8 cellular contexts compared by ENCODE assay signal in the genomic region with DNA sequence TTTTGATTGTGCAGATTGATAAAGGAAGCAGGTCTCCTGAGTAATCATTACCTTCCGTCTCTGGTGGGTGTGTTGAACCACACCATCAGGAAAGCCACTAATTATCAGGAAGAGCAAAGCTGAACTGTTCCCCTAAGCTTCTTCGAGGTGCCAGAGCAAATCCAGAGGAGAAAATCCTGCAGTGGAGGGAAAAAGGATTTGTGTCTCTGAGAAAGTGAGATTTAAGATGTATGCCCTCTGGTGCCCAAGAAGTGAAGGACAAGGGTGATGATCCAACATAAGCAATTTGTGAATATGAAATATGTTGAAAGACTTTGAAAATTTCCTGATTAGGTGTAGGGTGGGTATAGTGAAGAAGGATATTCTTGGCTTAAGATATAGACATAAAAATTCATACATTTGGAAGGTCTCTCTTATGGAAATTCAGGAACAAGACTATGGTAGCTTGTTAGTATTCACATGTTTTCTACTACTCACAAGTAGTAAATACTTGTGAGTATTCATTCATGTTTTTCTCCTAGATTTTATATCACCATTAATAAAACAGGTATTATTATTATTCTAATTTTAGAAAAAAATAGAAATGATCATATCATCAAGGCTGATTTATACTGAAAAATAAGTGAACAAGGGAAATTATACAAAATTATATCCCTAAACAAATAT. TPM values are rescaled to one million over a fixed set of nuclear protein-coding genes. Genes with fewer than 3 reads are reported as not detected.
DNase-seq lines count a peak whose midpoint lies in the region; ATAC-seq, FAIRE-seq and TF ChIP-seq lines count a peak whose summit lies in the region.

No MANE protein-coding gene starts in this region.

- FAIRE-seq in endometrium (lab: Jason Lieb, UNC) = peak; percentile 93

- no peak for ATAC-seq in HG02981 (IDR thresholded peaks at IDR 0.05; ENCODE audit: unreplicated experiment)

- no peaks in the 10 kb centered on the region for H3K27me3 ChIP-seq in uterus

- no peak for TF ChIP-seq POLR2A in uterus (IDR thresholded peaks at IDR 0.05)

- H3K4me3 ChIP-seq in uterus = no peak overlapping the region

- DNase-seq in AML-193 (lab: John Stamatoyannopoulos, UW) (peak; percentile 60 to 65), GM13976 (ENCODE audit: low spot score) (peak; percentile 53), NAMALWA (ENCODE audit: low spot score) (peak; percentile 77), SK-N-DZ (ENCODE audit: low spot score) (peak; percentile 69), lung microvascular endothelial cell (ENCODE audit: low read depth in 2 of 2) (peak; percentile 75 to 85), uterus (peak; percentile 49 to 75)

- intact Hi-C loops in uterus (cut with DNase I; ENCODE audit: low total_unique reads) = loop anchor here (10.0 kb wide), 1 partner anchor 203 kb away; no protein-coding TSS in a partner anchor

- peak overlapping the region in 1 of 2 donors; percentile 16 for H3K27ac ChIP-seq in uterus

- H3K4me1 ChIP-seq in uterus = no peaks in the 10 kb centered on the region

- no peaks in the 10 kb centered on the region for H3K9me3 ChIP-seq in uterus

- no peaks in the 10 kb centered on the region for H3K36me3 ChIP-seq in uterus

- TF ChIP-seq CTCF in GM13976 (IDR thresholded peaks at IDR 0.05; ENCODE audit: borderline replicate concordance, control extremely low read depth, extremely low read depth, insufficient read depth, missing control alignments) (peak; percentile 55), uterus (IDR thresholded peaks at IDR 0.05) (peak; percentile 76 to 90 (median 84))

- in situ Hi-C loops in GM13976 (cut with MboI; ENCODE audit: low sequenced_read_pairs, unreplicated experiment) = loop anchor here (10.0 kb wide), 1 partner anchor 153 kb away; no protein-coding TSS in a partner anchor

RNA-seq across cellular contexts. Expression of a gene that starts 34.8 kb away (rescaled TPM):
- 83.3 and 91.8 TPM in 2 replicates for polyA plus RNA-seq in SK-N-DZ (2014; cell fraction: cytosol; rRNA removed)
- 25.7 and 50.8 TPM in 2 replicates for polyA plus RNA-seq in SK-N-DZ (2014; cell fraction: nucleus; rRNA removed)
- total RNA-seq in lung microvascular endothelial cell = 19.2 and 22.8 TPM in 2 replicates
- total RNA-seq in uterus = 10 to 100 TPM; 15.6 to 71.8 (median 32.7) TPM

RNA-seq across cellular contexts. Expression of a gene that starts 59.7 kb away (rescaled TPM):
- polyA plus RNA-seq in SK-N-DZ (2014; cell fraction: cytosol; rRNA removed) = 0.06 and 0.21 TPM in 2 replicates
- polyA plus RNA-seq in SK-N-DZ (2014; cell fraction: nucleus; rRNA removed) = 0.34 TPM in 1 of 2 replicates, not detected in the other
- total RNA-seq in lung microvascular endothelial cell = 124 and 142 TPM in 2 replicates
- 100 to 1,000 TPM; 103 to 148 (median 116) TPM for total RNA-seq in uterus
